In genomic region chr11:118002541-118003019, GRCh38 we compare ENCODE assay signal across 8 cellular contexts. TPM values are rescaled to one million over a fixed set of nuclear protein-coding genes. Genes with fewer than 3 reads are reported as not detected.
DNase-seq lines count a peak whose midpoint lies in the region; ATAC-seq and TF ChIP-seq lines count a peak whose summit lies in the region.

No MANE protein-coding gene starts in this region.

- no peak for TF ChIP-seq POLR2A in suprapubic skin (IDR thresholded peaks at IDR 0.05)

- no peaks in the 10 kb centered on the region for H3K9me3 Mint-ChIP-seq in activated naive CD8-positive, alpha-beta T cell (ENCODE audit: low read depth)

- H3K4me1 Mint-ChIP-seq in activated naive CD8-positive, alpha-beta T cell (ENCODE audit: low read depth): peaks cover 92% of the 10 kb centered on the region

- peak overlapping the region; percentile 100 for H3K27ac Mint-ChIP-seq in activated naive CD8-positive, alpha-beta T cell

- peak overlapping the region; percentile 81 for H3K4me3 Mint-ChIP-seq in activated naive CD8-positive, alpha-beta T cell

- H3K27ac ChIP-seq in suprapubic skin (peak overlapping the region; percentile 25), SJCRH30 (no peak overlapping the region)

- DNase-seq in activated CD4-positive, CD25-positive, alpha-beta regulatory T cell (lab: John Stamatoyannopoulos, UW): no peak
- peak; percentile 68 for DNase-seq in mucosa of gallbladder (ENCODE audit: low spot score)
- peak in 1 of 2 donors; percentile 56 for DNase-seq in suprapubic skin (ENCODE audit: low spot score in 2 of 2)
- DNase-seq in SJCRH30: no peak

- no peaks in the 10 kb centered on the region for H3K27me3 Mint-ChIP-seq in activated naive CD8-positive, alpha-beta T cell

- H3K27me3 ChIP-seq in suprapubic skin (no peaks in the 10 kb centered on the region), SJCRH30 (no peaks in the 10 kb centered on the region)

- H3K9me3 ChIP-seq in suprapubic skin (no peaks in the 10 kb centered on the region), SJCRH30 (replicated peaks) (no peaks in the 10 kb centered on the region)

- WGBS in suprapubic skin: 57% methylated on average over 6 of the region's 6 CpGs

- TF ChIP-seq CTCF in suprapubic skin (IDR thresholded peaks at IDR 0.05): no peak

- no peak for TF ChIP-seq EP300 in suprapubic skin (IDR thresholded peaks at IDR 0.05)

- peak; percentile 55 to 60 for ATAC-seq in activated CD4-positive, CD25-positive, alpha-beta regulatory T cell treated with anti-CD3 and anti-CD28 coated beads, Interleukin-2, amount 50 U/mL, for 24 hours
- ATAC-seq in HG03354 (IDR thresholded peaks at IDR 0.05; ENCODE audit: poor library complexity, severe bottlenecking, unreplicated experiment) (no peak), GM19324 (IDR thresholded peaks at IDR 0.05; ENCODE audit: low FRiP score, unreplicated experiment) (no peak)

- peaks cover 4% of the 10 kb centered on the region for H3K36me3 ChIP-seq in suprapubic skin
- H3K36me3 ChIP-seq in SJCRH30: no peaks in the 10 kb centered on the region

- H3K36me3 Mint-ChIP-seq in activated naive CD8-positive, alpha-beta T cell: peaks cover 14% of the 10 kb centered on the region

- H3K4me3 ChIP-seq in suprapubic skin (no peak overlapping the region), SJCRH30 (no peak overlapping the region)

- H3K4me1 ChIP-seq in suprapubic skin (no peaks in the 10 kb centered on the region), SJCRH30 (no peaks in the 10 kb centered on the region)

RNA-seq across cellular contexts. Expression of gene IL10RA, which starts 16.4 kb away (rescaled TPM):
- total RNA-seq in mucosa of gallbladder (29.3 TPM), suprapubic skin (1 to 10 TPM; 2.9 to 7.2 (median 4.4) TPM)
- total RNA-seq in SJCRH30 (2014; rRNA removed; shearing (Covaris generic)): not detected in 2 replicates

Comparison
In these comparisons a context has a peak if more than half of its experiments do, and no peak if none do; other contexts are left out.
1. ATAC-seq: peak in activated CD4-positive, CD25-positive, alpha-beta regulatory T cell treated with anti-CD3 and anti-CD28 coated beads, Interleukin-2, amount 50 U/mL, for 24 hours (2 of 2); none in HG03354 (single experiment) and GM19324 (single experiment).